ENCODE assay signal across 1 cellular context in the genomic region with DNA sequence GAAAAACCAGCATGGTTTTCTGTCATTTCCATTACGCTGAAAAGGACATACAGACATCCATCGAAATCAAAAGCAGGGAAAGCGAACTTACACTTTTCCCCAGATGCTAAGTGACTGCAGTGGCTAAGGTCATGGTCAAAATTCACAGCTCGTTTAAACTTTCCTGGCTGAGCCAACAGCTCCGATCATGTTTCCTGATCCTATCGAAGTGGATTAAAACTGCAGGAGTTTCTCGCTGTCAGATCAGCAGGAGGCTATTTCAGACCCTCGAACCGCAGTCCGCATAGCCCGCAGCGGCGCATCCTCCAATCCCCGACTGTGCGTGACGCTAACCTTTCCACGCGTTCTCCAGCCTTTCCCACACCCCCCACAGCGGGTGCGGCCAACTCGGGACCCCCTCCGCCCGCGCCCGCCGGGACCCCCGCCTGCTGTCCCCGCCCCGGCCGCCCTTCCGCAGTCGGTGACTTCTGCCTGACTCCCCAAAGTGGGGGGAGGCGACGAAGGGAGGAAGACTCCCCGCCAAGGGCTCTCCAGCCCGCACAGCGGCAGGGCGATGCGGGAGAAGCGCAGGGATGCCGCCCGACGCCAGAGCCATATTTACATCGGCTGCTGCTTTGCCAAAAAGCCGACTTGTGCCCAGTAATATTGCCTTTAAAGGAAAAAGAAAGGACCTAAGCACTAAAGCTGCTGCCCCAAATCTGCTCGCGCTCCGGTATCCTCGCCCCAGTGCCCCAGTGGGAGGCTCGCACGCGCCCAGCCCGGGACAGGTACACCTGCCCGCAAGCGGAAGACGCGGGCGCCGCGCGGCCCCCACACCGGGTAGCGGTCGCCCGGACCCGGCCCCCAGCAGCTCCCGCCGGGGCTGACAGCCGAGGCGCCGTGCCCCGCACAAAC.
TF ChIP-seq lines count a peak whose summit lies in the region.

No MANE protein-coding gene starts in this region.

TF ChIP-seq in K562, 482 proteins besides CTCF, POLR2A, EP300 and RAD21 (continued from another document):
- TF ChIP-seq FOXK2 (conservative IDR thresholded peaks at IDR 0.05 in 1 of 2, IDR thresholded peaks at IDR 0.05 in 1 of 2; ENCODE audit: low read depth in 2 of 2) = peak in 1 of 2 experiments; percentile 51; a peak in 1 of 4 replicates
- TF ChIP-seq NR2C2 (CRISPR knock-in tag; IDR thresholded peaks at IDR 0.05) = no peak
- TF ChIP-seq NR2C2 (tag; IDR thresholded peaks at IDR 0.05) = peak; percentile 17; the same call in 1 of the 2 replicates
- peak; percentile 42 for TF ChIP-seq ZBTB1 (CRISPR knock-in tag; IDR thresholded peaks at IDR 0.05; ENCODE audit: borderline replicate concordance, low read depth)
- TF ChIP-seq ZC3H8 (IDR thresholded peaks at IDR 0.05) = no peak
- peak; percentile 55; the same call in 1 of the 2 replicates for TF ChIP-seq POLR2G (IDR thresholded peaks at IDR 0.05; ENCODE audit: low read depth, low read length)
- peak; percentile 10 for TF ChIP-seq HMGN3 (IDR thresholded peaks at IDR 0.05; ENCODE audit: borderline replicate concordance, extremely low read depth, insufficient read length, low read depth, low read length)
- no peak for TF ChIP-seq SRSF3 (IDR thresholded peaks at IDR 0.05; ENCODE audit: insufficient read depth, low read length)
- TF ChIP-seq, protein P1, sequence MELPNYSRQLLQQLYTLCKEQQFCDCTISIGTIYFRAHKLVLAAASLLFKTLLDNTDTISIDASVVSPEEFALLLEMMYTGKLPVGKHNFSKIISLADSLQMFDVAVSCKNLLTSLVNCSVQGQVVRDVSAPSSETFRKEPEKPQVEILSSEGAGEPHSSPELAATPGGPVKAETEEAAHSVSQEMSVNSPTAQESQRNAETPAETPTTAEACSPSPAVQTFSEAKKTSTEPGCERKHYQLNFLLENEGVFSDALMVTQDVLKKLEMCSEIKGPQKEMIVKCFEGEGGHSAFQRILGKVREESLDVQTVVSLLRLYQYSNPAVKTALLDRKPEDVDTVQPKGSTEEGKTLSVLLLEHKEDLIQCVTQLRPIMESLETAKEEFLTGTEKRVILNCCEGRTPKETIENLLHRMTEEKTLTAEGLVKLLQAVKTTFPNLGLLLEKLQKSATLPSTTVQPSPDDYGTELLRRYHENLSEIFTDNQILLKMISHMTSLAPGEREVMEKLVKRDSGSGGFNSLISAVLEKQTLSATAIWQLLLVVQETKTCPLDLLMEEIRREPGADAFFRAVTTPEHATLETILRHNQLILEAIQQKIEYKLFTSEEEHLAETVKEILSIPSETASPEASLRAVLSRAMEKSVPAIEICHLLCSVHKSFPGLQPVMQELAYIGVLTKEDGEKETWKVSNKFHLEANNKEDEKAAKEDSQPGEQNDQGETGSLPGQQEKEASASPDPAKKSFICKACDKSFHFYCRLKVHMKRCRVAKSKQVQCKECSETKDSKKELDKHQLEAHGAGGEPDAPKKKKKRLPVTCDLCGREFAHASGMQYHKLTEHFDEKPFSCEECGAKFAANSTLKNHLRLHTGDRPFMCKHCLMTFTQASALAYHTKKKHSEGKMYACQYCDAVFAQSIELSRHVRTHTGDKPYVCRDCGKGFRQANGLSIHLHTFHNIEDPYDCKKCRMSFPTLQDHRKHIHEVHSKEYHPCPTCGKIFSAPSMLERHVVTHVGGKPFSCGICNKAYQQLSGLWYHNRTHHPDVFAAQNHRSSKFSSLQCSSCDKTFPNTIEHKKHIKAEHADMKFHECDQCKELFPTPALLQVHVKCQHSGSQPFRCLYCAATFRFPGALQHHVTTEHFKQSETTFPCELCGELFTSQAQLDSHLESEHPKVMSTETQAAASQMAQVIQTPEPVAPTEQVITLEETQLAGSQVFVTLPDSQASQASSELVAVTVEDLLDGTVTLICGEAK (IDR thresholded peaks at IDR 0.05) = no peak
- TF ChIP-seq, protein P1 (CRISPR knock-in tag; IDR thresholded peaks at IDR 0.05) = no peak
